20 cellular contexts compared by ENCODE assay signal in genomic region chr19:58217607-58218391, GRCh38. TPM values are rescaled to one million over a fixed set of nuclear protein-coding genes. Genes with fewer than 3 reads are reported as not detected.
DNase-seq lines count a peak whose midpoint lies in the region; ATAC-seq, FAIRE-seq and TF ChIP-seq lines count a peak whose summit lies in the region.
"Had no signal": no experiment of that assay in that cellular context is flagged by ENCODE, and none has a peak within 500 bp of the region (broad histone marks: within the 10 kb centered on the region; RNA-seq: fewer than 3 reads in every experiment).

No MANE protein-coding gene starts in this region.

- H4K20me1 ChIP-seq in K562 (replicated peaks; ENCODE audit: control insufficient read depth, insufficient read depth, low read length): no peaks in the 10 kb centered on the region
- H4K20me1 ChIP-seq: BLaER1 had no signal

- peaks cover 0 to 11% of the 10 kb centered on the region in 2 experiments; a peak in 1 of 5 replicates for H3K4me1 ChIP-seq in K562 (replicated peaks in 1 of 2; ENCODE audit: control insufficient read depth in 2 of 2, insufficient read depth in 2 of 2, low read length in 2 of 2)
- no peaks in the 10 kb centered on the region for H3K4me1 ChIP-seq in testis
- H3K4me1 ChIP-seq: BLaER1, Caco-2 had no signal

- TF ChIP-seq RAD21 in K562 (CRISPR knock-in tag; conservative IDR thresholded peaks at IDR 0.05 in 1 of 2, IDR thresholded peaks at IDR 0.05 in 1 of 2): no peak

- no peaks in the 10 kb centered on the region for H3K9me1 ChIP-seq in K562 (ENCODE audit: control insufficient read depth, insufficient read depth, low read length)

- H3K27me3 ChIP-seq in K562 (ENCODE audit: control insufficient read depth in 2 of 2, insufficient read depth in 2 of 2, low read length in 2 of 2): no peaks in the 10 kb centered on the region
- H3K27me3 ChIP-seq in testis: no peaks in the 10 kb centered on the region
- H3K27me3 ChIP-seq: BLaER1 had no signal

- TF ChIP-seq POLR2A in K562 (conservative IDR thresholded peaks at IDR 0.05) (no peak), testis (IDR thresholded peaks at IDR 0.05) (no peak)

- peaks cover 3 to 11% of the 10 kb centered on the region in 2 donors for H3K9me3 Mint-ChIP-seq in natural killer cell
- H3K9me3 Mint-ChIP-seq in natural killer cell treated with Interleukin-12 subunit alpha and Interleukin-12 subunit beta and Interleukin-15 and Interleukin-18, amount 100 ng/mL, for 72 hours: peaks cover 11% of the 10 kb centered on the region

- BruUV-seq in K562 (replicated peaks; lab: Mats Ljungman, UMichigan): no TSS peak

- WGBS in K562 (ENCODE audit: insufficient coverage, low coverage, missing lambda C conversion rate): 29% methylated on average over 25 of the region's 25 CpGs
- WGBS in testis, 2 donors: 64 to 74% methylated on average over 13 to 25 of the region's 25 CpGs

- intact Hi-C loops in natural killer cell (cut with micrococcal nuclease): no loop called here
- intact Hi-C loops in K562 (cut with micrococcal nuclease): no loop called here
- intact Hi-C loops in testis (cut with DNase I; ENCODE audit: low total_unique reads): no loop called here

- H3K9me3 ChIP-seq in K562 (replicated peaks; ENCODE audit: control insufficient read depth, insufficient read depth, low read depth, low read length) (peaks cover 13% of the 10 kb centered on the region), testis (no peaks in the 10 kb centered on the region)

- H3K79me2 ChIP-seq in K562 (ENCODE audit: control insufficient read depth, insufficient read depth, low read length): no peaks in the 10 kb centered on the region

- no peak for TF ChIP-seq EP300 in K562 (IDR thresholded peaks at IDR 0.05; ENCODE audit: low read length)

- H3K36me3 ChIP-seq in K562 (ENCODE audit: control insufficient read depth, insufficient read depth, low read length): peaks cover 11% of the 10 kb centered on the region; the same call in 2 of the 3 replicates
- no peaks in the 10 kb centered on the region for H3K36me3 ChIP-seq in testis (ENCODE audit: low read depth, missing control alignments)

- H3K4me1 Mint-ChIP-seq in natural killer cell: no peaks in the 10 kb centered on the region
- H3K4me1 Mint-ChIP-seq in natural killer cell treated with Interleukin-12 subunit alpha and Interleukin-12 subunit beta and Interleukin-15 and Interleukin-18, amount 100 ng/mL, for 72 hours (ENCODE audit: low read depth in 2 of 2): no peaks in the 10 kb centered on the region
- H3K4me1 Mint-ChIP-seq: B cell had no signal

- in situ Hi-C loops in K562 (cut with MboI): no loop called here

- H3K4me3 ChIP-seq in K562 (no peak overlapping the region), testis (peak overlapping the region; percentile 29 to 41)
- H3K4me3 ChIP-seq: BLaER1 had no signal

- H3K27me3 Mint-ChIP-seq in natural killer cell (ENCODE audit: low read depth in 2 of 2): peaks cover 3 to 5% of the 10 kb centered on the region in 2 donors
- H3K27me3 Mint-ChIP-seq in natural killer cell treated with Interleukin-12 subunit alpha and Interleukin-12 subunit beta and Interleukin-15 and Interleukin-18, amount 100 ng/mL, for 72 hours: peaks cover 2 to 5% of the 10 kb centered on the region in 2 donors
- H3K27me3 Mint-ChIP-seq: CD4-positive, CD25-positive, alpha-beta regulatory T cell had no signal

- no peak overlapping the region for H3K9ac ChIP-seq in K562 (ENCODE audit: insufficient read depth in 1 of 2, low read depth in 2 of 2, low read length in 2 of 2)
- H3K9ac ChIP-seq: BLaER1 had no signal

- CTCF ChIA-PET in K562 (lab: Yijun Ruan, JAX; ENCODE audit: low intra/inter-chr PET ratio): interaction anchor here (0.7 kb wide), 1 partner anchor 302 kb away, joined by 3 read pairs; no protein-coding TSS in a partner anchor

- no peak for FAIRE-seq in K562 (lab: Jason Lieb, UNC)
- FAIRE-seq: G401.6, GM12892, H1 had no signal

- no peak for ATAC-seq in natural killer cell
- no peak for ATAC-seq in natural killer cell treated with Interleukin-12 subunit alpha and Interleukin-12 subunit beta and Interleukin-15 and Interleukin-18, amount 100 ng/mL, for 72 hours
- ATAC-seq in K562: no peak
- ATAC-seq: CD8-positive, alpha-beta T cell had no signal

- no peak for DNase-seq in natural killer cell
- DNase-seq in natural killer cell treated with Interleukin-12 subunit alpha and Interleukin-12 subunit beta and Interleukin-15 and Interleukin-18, amount 100 ng/mL, for 72 hours (ENCODE audit: low spot score): no peak
- no peak for DNase-seq in K562 (ENCODE audit: extremely low read depth in 1 of 4, low spot score in 3 of 4)
- no peak for DNase-seq in testis
- no peak for DNase-seq in NCI-H2029 treated with DMSO at 0.1 percent for 48 hours (lab: John Stamatoyannopoulos, UW)
- DNase-seq in activated CD4-positive, CD25-positive, alpha-beta regulatory T cell (lab: John Stamatoyannopoulos, UW): no peak
- DNase-seq: Caco-2; CD4-positive, CD25-positive, alpha-beta regulatory T cell; CD8-positive, alpha-beta T cell; DMS153; DND-41; H7; HCEC 1CT had no signal

- TF ChIP-seq CTCF in natural killer cell (IDR thresholded peaks at IDR 0.05): no peak
- TF ChIP-seq CTCF in K562 (IDR thresholded peaks at IDR 0.05 in 2 of 3, conservative IDR thresholded peaks at IDR 0.05 in 1 of 3; ENCODE audit: insufficient read depth in 2 of 3, low read depth in 1 of 3, low read length in 3 of 3): no peak
- no peak for TF ChIP-seq CTCF in testis (IDR thresholded peaks at IDR 0.05)

- no peak overlapping the region for H3K27ac ChIP-seq in K562 (ENCODE audit: extremely low read depth, low read depth, low read length)
- no peak overlapping the region for H3K27ac ChIP-seq in testis
- H3K27ac ChIP-seq: BLaER1, C4-2B had no signal

- peaks cover 18% of the 10 kb centered on the region for H3K36me3 Mint-ChIP-seq in natural killer cell
- H3K36me3 Mint-ChIP-seq in natural killer cell treated with Interleukin-12 subunit alpha and Interleukin-12 subunit beta and Interleukin-15 and Interleukin-18, amount 100 ng/mL, for 72 hours: peaks cover 35% of the 10 kb centered on the region

- POLR2A ChIA-PET in K562 (lab: Yijun Ruan, JAX): no interaction called here

- H3K4me2 ChIP-seq in K562 (ENCODE audit: insufficient read depth, low read length): no peak overlapping the region
- H3K4me2 ChIP-seq: BLaER1 had no signal

- peak overlapping the region; percentile 13 for H3K4me3 Mint-ChIP-seq in natural killer cell
- H3K4me3 Mint-ChIP-seq in natural killer cell treated with Interleukin-12 subunit alpha and Interleukin-12 subunit beta and Interleukin-15 and Interleukin-18, amount 100 ng/mL, for 72 hours: no peak overlapping the region
- H3K4me3 Mint-ChIP-seq: B cell; CD4-positive, CD25-positive, alpha-beta regulatory T cell; CD8-positive, alpha-beta T cell had no signal

- no peak overlapping the region for H3K27ac Mint-ChIP-seq in natural killer cell
- H3K27ac Mint-ChIP-seq in natural killer cell treated with Interleukin-12 subunit alpha and Interleukin-12 subunit beta and Interleukin-15 and Interleukin-18, amount 100 ng/mL, for 72 hours: no peak overlapping the region
- H3K27ac Mint-ChIP-seq: B cell; CD4-positive, CD25-positive, alpha-beta regulatory T cell; CD8-positive, alpha-beta T cell had no signal

- H2AFZ ChIP-seq in K562 (ENCODE audit: low read depth, low read length): no peak overlapping the region

RNA-seq across cellular contexts. Expression of gene ZNF544, which starts 10.9 kb away (rescaled TPM):
- total RNA-seq in natural killer cell: 10 to 100 TPM; 21.9 to 31.5 (median 21.9) TPM
- 10 to 100 TPM; 40.9 to 48.2 TPM for total RNA-seq in natural killer cell treated with Interleukin-12 subunit alpha and Interleukin-12 subunit beta and Interleukin-15 and Interleukin-18, amount 100 ng/mL, for 72 hours
- 180 and 209 TPM in 2 replicates for total RNA-seq in K562 (2011; cell fraction: chromatin; rRNA removed; ENCODE audit: low replicate concordance)
- total RNA-seq in K562 (2011; cell fraction: nucleolus; rRNA removed): 126 and 168 TPM in 2 replicates
- 185 and 198 TPM in 2 replicates for total RNA-seq in K562 (2011; cell fraction: nucleoplasm; rRNA removed)
- total RNA-seq in K562 (2014; rRNA removed): 59.0 and 64.1 TPM in 2 replicates
- 51.3 and 53.5 TPM in 2 replicates for total RNA-seq in K562 (2014; rRNA removed; fragmentation: Illumina TruSeq; extraction: Trizol)
- total RNA-seq in K562 (2015; rRNA removed; fragmentation: Illumina TruSeq; extraction: Trizol): 37.8 and 39.4 TPM in 2 replicates
- 37.5 and 43.6 TPM in 2 replicates for total RNA-seq in K562 (2021)
- polyA plus RNA-seq in K562 (2011; rRNA removed): 45.6 and 53.5 TPM in 2 replicates
- polyA plus RNA-seq in K562 (2011; cell fraction: cytosol; rRNA removed): 58.4 and 62.6 TPM in 2 replicates
- polyA plus RNA-seq in K562 (2011; cell fraction: nucleus; rRNA removed): 46.0 and 65.8 TPM in 2 replicates
- 35.3 and 39.5 TPM in 2 replicates for polyA plus RNA-seq in K562 (2012)
- polyA plus RNA-seq in K562 (2014; fragmentation: Illumina TruSeq; extraction: Trizol): 32.3 and 39.3 TPM in 2 replicates
- 10 to 100 TPM; 23.6 to 28.6 TPM for polyA plus RNA-seq in K562 (2014; fragmentation: Nextera tagmentation; extraction: Ambion mirVana)
- 41.4 and 53.8 TPM in 2 replicates for polyA plus RNA-seq in K562 (2014; rRNA removed)
- 51.3 and 61.6 TPM in 2 replicates for polyA minus RNA-seq in K562 (2011; rRNA and poly(A)+ RNA removed)
- polyA minus RNA-seq in K562 (2011; cell fraction: cytosol; rRNA and poly(A)+ RNA removed): 20.8 and 23.3 TPM in 2 replicates
- 45.1 and 54.5 TPM in 2 replicates for polyA minus RNA-seq in K562 (2011; cell fraction: nucleus; rRNA and poly(A)+ RNA removed)
- total RNA-seq in testis: 10 to 100 TPM; 92.2 to 93.9 TPM
- 45.8 TPM for polyA plus RNA-seq in testis (ENCODE audit: insufficient read depth, low read depth, low replicate concordance)
- total RNA-seq: A172 had no signal

RNA-seq across cellular contexts. Expression of gene ZNF274, which starts 34.9 kb away (rescaled TPM):
- 10 to 100 TPM; 25.5 to 33.0 (median 30.1) TPM for total RNA-seq in natural killer cell
- total RNA-seq in natural killer cell treated with Interleukin-12 subunit alpha and Interleukin-12 subunit beta and Interleukin-15 and Interleukin-18, amount 100 ng/mL, for 72 hours: 10 to 100 TPM; 20.4 to 31.7 TPM
- total RNA-seq in K562 (2011; cell fraction: chromatin; rRNA removed; ENCODE audit: low replicate concordance): 87.2 and 99.4 TPM in 2 replicates
- 74.9 and 80.5 TPM in 2 replicates for total RNA-seq in K562 (2011; cell fraction: nucleolus; rRNA removed)
- 74.5 and 86.6 TPM in 2 replicates for total RNA-seq in K562 (2011; cell fraction: nucleoplasm; rRNA removed)
- 28.1 and 31.1 TPM in 2 replicates for total RNA-seq in K562 (2014; rRNA removed)
- 26.8 and 28.9 TPM in 2 replicates for total RNA-seq in K562 (2014; rRNA removed; fragmentation: Illumina TruSeq; extraction: Trizol)
- total RNA-seq in K562 (2015; rRNA removed; fragmentation: Illumina TruSeq; extraction: Trizol): 21.5 and 22.1 TPM in 2 replicates
- 28.2 and 28.7 TPM in 2 replicates for total RNA-seq in K562 (2021)
- polyA plus RNA-seq in K562 (2011; rRNA removed): 35.3 and 37.0 TPM in 2 replicates
- polyA plus RNA-seq in K562 (2011; cell fraction: cytosol; rRNA removed): 22.3 and 30.4 TPM in 2 replicates
- 53.2 and 72.8 TPM in 2 replicates for polyA plus RNA-seq in K562 (2011; cell fraction: nucleus; rRNA removed)
- polyA plus RNA-seq in K562 (2012): 21.8 and 36.4 TPM in 2 replicates
- 32.0 and 32.8 TPM in 2 replicates for polyA plus RNA-seq in K562 (2014; fragmentation: Illumina TruSeq; extraction: Trizol)
- 1 to 10 TPM; 5.2 to 5.4 TPM for polyA plus RNA-seq in K562 (2014; fragmentation: Nextera tagmentation; extraction: Ambion mirVana)
- polyA plus RNA-seq in K562 (2014; rRNA removed): 31.0 and 33.6 TPM in 2 replicates
- polyA minus RNA-seq in K562 (2011; rRNA and poly(A)+ RNA removed): 32.7 and 33.5 TPM in 2 replicates
- 15.4 and 16.8 TPM in 2 replicates for polyA minus RNA-seq in K562 (2011; cell fraction: cytosol; rRNA and poly(A)+ RNA removed)
- 34.1 and 47.1 TPM in 2 replicates for polyA minus RNA-seq in K562 (2011; cell fraction: nucleus; rRNA and poly(A)+ RNA removed)
- 10 to 100 TPM; 42.6 to 48.0 TPM for total RNA-seq in testis
- polyA plus RNA-seq in testis (ENCODE audit: insufficient read depth, low read depth, low replicate concordance): 34.2 TPM
